1 cellular context compared by ENCODE assay signal in genomic region chr2:237662671-237663093, GRCh38.
TF ChIP-seq lines count a peak whose summit lies in the region.

No MANE protein-coding gene starts in this region.

TF ChIP-seq in HepG2, 621 proteins besides CTCF, POLR2A, EP300 and RAD21 (continued from another document):
- TF ChIP-seq ARID4A (CRISPR knock-in tag; IDR thresholded peaks at IDR 0.05; ENCODE audit: borderline replicate concordance) (peak; percentile 4; the same call in 1 of the 2 replicates), IKZF4 (CRISPR knock-in tag; IDR thresholded peaks at IDR 0.05; ENCODE audit: borderline replicate concordance, low read depth, not compliant biosample characterization) (no peak), ZNF607 (CRISPR knock-in tag; IDR thresholded peaks at IDR 0.05; ENCODE audit: borderline replicate concordance) (no peak), ZNF639 (CRISPR knock-in tag; conservative IDR thresholded peaks at IDR 0.05) (no peak), ARID3A (IDR thresholded peaks at IDR 0.05; ENCODE audit: low read depth, low read length) (peak; percentile 35; the same call in 1 of the 2 replicates), RBM39 (IDR thresholded peaks at IDR 0.05; ENCODE audit: low read depth, low read length, poor library complexity, severe bottlenecking) (no peak), SP5 (CRISPR knock-in tag; IDR thresholded peaks at IDR 0.05; ENCODE audit: borderline replicate concordance, low read depth) (peak; percentile 60; the same call in 1 of the 2 replicates), SAP130 (CRISPR knock-in tag; IDR thresholded peaks at IDR 0.05; ENCODE audit: low read depth) (peak; percentile 71), FOXA1 (IDR thresholded peaks at IDR 0.05) (no peak), FOXA1 (CRISPR knock-in tag; IDR thresholded peaks at IDR 0.05) (peak; percentile 49; the same call in 1 of the 2 replicates), CEBPB (IDR thresholded peaks at IDR 0.05; ENCODE audit: borderline replicate concordance, low read depth, low read length) (0 out of 2 replicates have a peak, but pooled peaks have one; percentile 3), RFX3 (CRISPR knock-in tag; IDR thresholded peaks at IDR 0.05) (peak; percentile 85)
